8 cellular contexts compared by ENCODE assay signal in the genomic region with DNA sequence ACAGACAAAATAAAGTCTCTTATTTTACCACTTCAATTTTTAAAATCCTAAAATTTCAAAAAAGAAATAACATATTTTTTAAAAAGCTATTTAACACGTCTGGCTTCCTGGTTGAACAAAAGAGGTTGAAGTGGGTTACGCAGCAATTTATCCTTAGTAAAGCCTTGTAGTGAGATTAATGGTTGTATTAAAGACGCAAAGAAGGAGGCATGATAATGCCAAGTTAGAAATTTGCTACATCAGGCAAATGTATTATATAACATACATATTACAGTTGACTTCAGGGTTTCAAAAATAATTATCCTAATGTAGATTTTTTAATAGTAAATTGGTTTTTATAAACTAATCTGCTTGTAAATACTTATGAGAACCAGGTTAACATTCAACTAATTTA. TPM values are rescaled to one million over a fixed set of nuclear protein-coding genes. Genes with fewer than 3 reads are reported as not detected.
DNase-seq lines count a peak whose midpoint lies in the region; ATAC-seq and TF ChIP-seq lines count a peak whose summit lies in the region.

No MANE protein-coding gene starts in this region.

- no peaks in the 10 kb centered on the region for H3K36me3 ChIP-seq in upper lobe of right lung

- no peaks in the 10 kb centered on the region for H3K4me1 Mint-ChIP-seq in activated T-helper 17 cell treated with anti-CD3 and anti-CD28 coated beads, Interleukin-2, amount 50 U/mL, for 72 hours

- peak overlapping the region; percentile 69 for H3K27ac ChIP-seq in layer of hippocampus (ENCODE audit: low read depth, low read length)
- peak overlapping the region; percentile 82 for H3K27ac ChIP-seq in upper lobe of right lung

- intact Hi-C loops in Right ventricle myocardium inferior (cut with DNase I) (loop anchor here (5.0 kb wide), 1 partner anchor 34 kb away; the partner anchor contains the start of gene ANKRD17), cardiac septum (cut with DNase I) (loop anchor here (2.0 kb wide), 1 partner anchor 36 kb away; the partner anchor contains the start of gene ANKRD17), upper lobe of right lung (cut with DNase I) (no loop called here)

- H3K27ac Mint-ChIP-seq in activated T-helper 17 cell treated with anti-CD3 and anti-CD28 coated beads, Interleukin-2, amount 50 U/mL, for 72 hours: no peak overlapping the region

- H3K4me3 Mint-ChIP-seq in activated T-helper 17 cell treated with anti-CD3 and anti-CD28 coated beads, Interleukin-2, amount 50 U/mL, for 72 hours: no peak overlapping the region

- H3K36me3 Mint-ChIP-seq in activated T-helper 17 cell treated with anti-CD3 and anti-CD28 coated beads, Interleukin-2, amount 50 U/mL, for 72 hours (ENCODE audit: low read depth): peaks cover 12% of the 10 kb centered on the region

- H3K4me1 ChIP-seq in upper lobe of right lung: peaks cover 30% of the 10 kb centered on the region

- TF ChIP-seq CTCF in upper lobe of right lung (IDR thresholded peaks at IDR 0.05): no peak

- H3K27me3 ChIP-seq in layer of hippocampus (ENCODE audit: control insufficient read depth, insufficient read depth, low read length): no peaks in the 10 kb centered on the region
- no peaks in the 10 kb centered on the region for H3K27me3 ChIP-seq in upper lobe of right lung

- ATAC-seq in Right ventricle myocardium inferior (peak; percentile 5), upper lobe of right lung (no peak)
- ATAC-seq in activated T-helper 17 cell treated with anti-CD3 and anti-CD28 coated beads, Interleukin-2, amount 50 U/mL, for 72 hours (replicated peaks): peak; percentile 4

- no peaks in the 10 kb centered on the region for H3K9me3 ChIP-seq in upper lobe of right lung

- no peaks in the 10 kb centered on the region for H3K9me3 Mint-ChIP-seq in activated T-helper 17 cell treated with anti-CD3 and anti-CD28 coated beads, Interleukin-2, amount 50 U/mL, for 72 hours

- DNase-seq in Right ventricle myocardium inferior (ENCODE audit: missing footprints): no peak
- DNase-seq in cardiac septum (ENCODE audit: low spot score): no peak
- no peak for DNase-seq in upper lobe of right lung
- no peak for DNase-seq in hepatic stellate cell (ENCODE audit: low spot score)
- no peak for DNase-seq in T1000 (lab: John Stamatoyannopoulos, UW)
- no peak for DNase-seq in AG20443 (ENCODE audit: low spot score)

- H3K27me3 Mint-ChIP-seq in activated T-helper 17 cell treated with anti-CD3 and anti-CD28 coated beads, Interleukin-2, amount 50 U/mL, for 72 hours: no peaks in the 10 kb centered on the region

- peak overlapping the region; percentile 54 for H3K4me3 ChIP-seq in upper lobe of right lung

RNA-seq across cellular contexts. Expression of gene ANKRD17, which starts 35.3 kb away (rescaled TPM):
- total RNA-seq in Right ventricle myocardium inferior: 50.7 TPM
- 59.8 TPM for total RNA-seq in cardiac septum
- total RNA-seq in activated T-helper 17 cell treated with anti-CD3 and anti-CD28 coated beads, Interleukin-2, amount 50 U/mL, for 72 hours: 10 to 100 TPM; 46.7 to 70.7 TPM
- total RNA-seq in upper lobe of right lung: 61.5 TPM
